ENCODE assay signal across 15 cellular contexts in genomic region chr1:9251501-9251900, GRCh38. TPM values are rescaled to one million over a fixed set of nuclear protein-coding genes. Genes with fewer than 3 reads are reported as not detected.
A peak's percentile ranks its signal among the peaks of the same experiment; 100 is the strongest.
DNase-seq lines count a peak whose midpoint lies in the region; ATAC-seq and TF ChIP-seq lines count a peak whose summit lies in the region.
"Had no signal": no experiment of that assay in that cellular context is flagged by ENCODE, and none has a peak within 500 bp of the region (broad histone marks: within the 10 kb centered on the region; RNA-seq: fewer than 3 reads in every experiment).

No MANE protein-coding gene starts in this region.

- H3K4me3 ChIP-seq in neuronal stem cell (ENCODE audit: low read length in 2 of 2), result no peak overlapping the region
- no peak overlapping the region for H3K4me3 ChIP-seq in tibial nerve

- TF ChIP-seq EP300 in tibial nerve (IDR thresholded peaks at IDR 0.05), result no peak

- ATAC-seq in left cardiac atrium, result peak; percentile 17 to 21
- no peak for ATAC-seq in GM21576 (IDR thresholded peaks at IDR 0.05; ENCODE audit: unreplicated experiment)
- ATAC-seq in effector memory CD8-positive, alpha-beta T cell (replicated peaks), result no peak
- ATAC-seq: stimulated activated naive CD8-positive, alpha-beta T cell treated with anti-CD3 and anti-CD28 coated beads, Interleukin-15, amount 100 ng/mL, for 72 hours had no signal

- H3K4me1 ChIP-seq in neuronal stem cell (ENCODE audit: control insufficient read depth in 2 of 2, insufficient read depth in 1 of 2, low read depth in 1 of 2, low read length in 2 of 2) (peaks cover 42 to 43% of the 10 kb centered on the region in 2 donors), tibial nerve (peaks cover 0 to 57% (median 13%) of the 10 kb centered on the region in 4 donors)

- intact Hi-C loops in left cardiac atrium (cut with DNase I), result no loop called here

- H3K27me3 ChIP-seq in neuronal stem cell (ENCODE audit: control insufficient read depth in 3 of 3, insufficient read depth in 3 of 3, low read depth in 1 of 3, low read length in 3 of 3) (no peaks in the 10 kb centered on the region), tibial nerve (no peaks in the 10 kb centered on the region)

- H3K4me3 Mint-ChIP-seq in effector memory CD8-positive, alpha-beta T cell, result no peak overlapping the region
- H3K4me3 Mint-ChIP-seq: IgD-negative memory B cell; memory B cell; stimulated activated naive CD8-positive, alpha-beta T cell treated with anti-CD3 and anti-CD28 coated beads, Interleukin-15, amount 100 ng/mL, for 72 hours had no signal

- H3K27me3 Mint-ChIP-seq in effector memory CD8-positive, alpha-beta T cell, result no peaks in the 10 kb centered on the region
- H3K27me3 Mint-ChIP-seq: IgD-negative memory B cell; memory B cell; stimulated activated naive CD8-positive, alpha-beta T cell treated with anti-CD3 and anti-CD28 coated beads, Interleukin-15, amount 100 ng/mL, for 72 hours had no signal

- H2BK120ac ChIP-seq in neuronal stem cell (ENCODE audit: low read depth, low read length), result peak overlapping the region; percentile 58

- peak overlapping the region; percentile 93 for H2BK5ac ChIP-seq in neuronal stem cell (ENCODE audit: low read length)

- H2BK15ac ChIP-seq in neuronal stem cell (ENCODE audit: low read length), result peak overlapping the region; percentile 94

- TF ChIP-seq CTCF in tibial nerve (IDR thresholded peaks at IDR 0.05), result no peak

- H2AFZ ChIP-seq in neuronal stem cell (ENCODE audit: low read length), result no peak overlapping the region

- H3K9me3 ChIP-seq in neuronal stem cell (replicated peaks in 1 of 2; ENCODE audit: control insufficient read depth in 2 of 2, insufficient read depth in 1 of 2, low read depth in 1 of 2, low read length in 2 of 2) (no peaks in the 10 kb centered on the region), tibial nerve (no peaks in the 10 kb centered on the region)

- peak overlapping the region; percentile 87 for H3K18ac ChIP-seq in neuronal stem cell (ENCODE audit: low read length)

- DNase-seq in NCI-H2227 (lab: John Stamatoyannopoulos, UW; ENCODE audit: unreplicated experiment) (peak; percentile 24), NCI-H2227 treated with DMSO at 0.1 percent for 48 hours (lab: John Stamatoyannopoulos, UW) (no peak), left cardiac atrium (no peak), neuronal stem cell (ENCODE audit: low spot score) (no peak), tibial nerve (ENCODE audit: low spot score in 2 of 2) (no peak), NCI-H1930 (lab: John Stamatoyannopoulos, UW) (no peak)
- no peak for DNase-seq in effector memory CD8-positive, alpha-beta T cell
- DNase-seq: effector CD4-positive, alpha-beta T cell; H7; nucleus accumbens; stimulated activated naive CD8-positive, alpha-beta T cell treated with anti-CD3 and anti-CD28 coated beads, Interleukin-15, amount 100 ng/mL, for 72 hours had no signal

- peak overlapping the region; percentile 51 for H3K14ac ChIP-seq in neuronal stem cell (ENCODE audit: low read length)

- H3K79me1 ChIP-seq in neuronal stem cell (ENCODE audit: low read depth, low read length), result no peaks in the 10 kb centered on the region

- H2AK5ac ChIP-seq in neuronal stem cell (ENCODE audit: low read depth, low read length), result peak overlapping the region; percentile 60

- H3K4ac ChIP-seq in neuronal stem cell (ENCODE audit: low read length), result no peak overlapping the region

- peak overlapping the region; percentile 99 for H2BK12ac ChIP-seq in neuronal stem cell (ENCODE audit: low read length)

- H4K91ac ChIP-seq in neuronal stem cell (ENCODE audit: low read depth, low read length, poor library complexity), result no peak overlapping the region

- no peak for TF ChIP-seq POLR2A in tibial nerve (IDR thresholded peaks at IDR 0.05)

- H3K27ac ChIP-seq in neuronal stem cell (replicated peaks; ENCODE audit: low read length) (no peak overlapping the region), tibial nerve (peak overlapping the region in 3 of 4 donors; percentile 49 to 76 (median 76))

- peak overlapping the region; percentile 80 for H3K9ac ChIP-seq in neuronal stem cell (ENCODE audit: low read depth, low read length, poor library complexity)

- WGBS in neuronal stem cell (ENCODE audit: extremely low coverage in 2 of 2, insufficient read length in 2 of 2, insufficient replicate concordance in 1 of 2), 2 donors, result no CpG with 5 or more reads among the region's 6 CpGs
- 51 to 52% methylated on average over 4 to 5 of the region's 6 CpGs for WGBS in tibial nerve, 2 donors

- H3K4me1 Mint-ChIP-seq in effector memory CD8-positive, alpha-beta T cell (ENCODE audit: low read depth in 2 of 2), result peaks cover 13 to 24% of the 10 kb centered on the region in 2 donors

- peaks cover 0 to 13% of the 10 kb centered on the region in 2 donors for H3K36me3 ChIP-seq in neuronal stem cell (replicated peaks in 1 of 2; ENCODE audit: control insufficient read depth in 2 of 2, insufficient read depth in 2 of 2, low read length in 2 of 2)
- peaks cover 0 to 44% (median 3%) of the 10 kb centered on the region in 3 donors for H3K36me3 ChIP-seq in tibial nerve

- peak overlapping the region; percentile 22 for H3K23ac ChIP-seq in neuronal stem cell (ENCODE audit: low read depth, low read length, poor library complexity)

- no peaks in the 10 kb centered on the region for H3K9me3 Mint-ChIP-seq in effector memory CD8-positive, alpha-beta T cell
- H3K9me3 Mint-ChIP-seq: activated T-helper 2 cell treated with anti-CD3 and anti-CD28 coated beads, Interferon-gamma antibody, Interleukin-2, Interleukin-4, amounts not matched to agents 10 μg/mL and 5 μg/mL and 100 μg/mL, durations not matched to agents 14 hours and 24 hours and 36 hours; IgD-negative memory B cell; memory B cell; stimulated activated naive CD8-positive, alpha-beta T cell treated with anti-CD3 and anti-CD28 coated beads, Interleukin-15, amount 100 ng/mL, for 72 hours had no signal

- H3K4me2 ChIP-seq in neuronal stem cell (ENCODE audit: insufficient read depth, low read length, poor library complexity, severe bottlenecking), result no peak overlapping the region

- H4K8ac ChIP-seq in neuronal stem cell (ENCODE audit: low read depth, low read length), result no peak overlapping the region

- H3K27ac Mint-ChIP-seq in effector memory CD8-positive, alpha-beta T cell, result no peak overlapping the region
- H3K27ac Mint-ChIP-seq: activated T-helper 2 cell treated with anti-CD3 and anti-CD28 coated beads, Interferon-gamma antibody, Interleukin-2, Interleukin-4, amounts not matched to agents 10 μg/mL and 5 μg/mL and 100 μg/mL, durations not matched to agents 14 hours and 24 hours and 36 hours; IgD-negative memory B cell; memory B cell had no signal

- H3K36me3 Mint-ChIP-seq in effector memory CD8-positive, alpha-beta T cell (ENCODE audit: insufficient read depth), result peaks cover 9% of the 10 kb centered on the region

RNA-seq across cellular contexts. Expression of gene H6PD, which starts 16.9 kb away (rescaled TPM):
- 10 to 100 TPM; 33.3 to 40.6 TPM for total RNA-seq in left cardiac atrium
- 14.1 TPM for polyA plus RNA-seq in neuronal stem cell (2013, experiment 1 of 2)
- 15.0 TPM for polyA plus RNA-seq in neuronal stem cell (2013, experiment 2 of 2)
- 10 to 100 TPM; 53.1 to 88.6 (median 72.7) TPM for total RNA-seq in tibial nerve

RNA-seq across cellular contexts. Expression of gene SPSB1, which starts 41.2 kb away (rescaled TPM):
- total RNA-seq in left cardiac atrium (10 to 100 TPM; 16.8 to 19.1 TPM), tibial nerve (10 to 100 TPM; 18.9 to 64.9 (median 41.8) TPM)
- 5.2 TPM for polyA plus RNA-seq in neuronal stem cell (2013, experiment 1 of 2)
- polyA plus RNA-seq in neuronal stem cell (2013, experiment 2 of 2), result 5.1 TPM

Comparison
In these comparisons a context has a peak if more than half of its experiments do, and no peak if none do; other contexts are left out.
1. ATAC-seq: peak in left cardiac atrium (2 of 2); none in GM21576 (single experiment) and effector memory CD8-positive, alpha-beta T cell (single experiment).